ENCODE assay signal across 8 cellular contexts in genomic region chr2:96207778-96208143, GRCh38. TPM values are rescaled to one million over a fixed set of nuclear protein-coding genes. Genes with fewer than 3 reads are reported as not detected.
A peak's percentile ranks its signal among the peaks of the same experiment; 100 is the strongest.
DNase-seq lines count a peak whose midpoint lies in the region; ATAC-seq and TF ChIP-seq lines count a peak whose summit lies in the region.

No MANE protein-coding gene starts in this region.

- H3K27ac ChIP-seq in OCI-LY1 (ENCODE audit: low read depth, low read length, poor library complexity, severe bottlenecking) = peak overlapping the region; percentile 65
- H3K27ac ChIP-seq in endodermal cell (ENCODE audit: low read depth, low read length) = peak overlapping the region; percentile 90
- peak overlapping the region; percentile 81 for H3K27ac ChIP-seq in osteoblast (ENCODE audit: low read depth, low read length)

- peaks cover 58% of the 10 kb centered on the region for H3K4me1 Mint-ChIP-seq in activated T-cell treated with anti-CD3 and anti-CD28 coated beads, Interleukin-2, amount 50 U/mL, for 24 hours (ENCODE audit: low read depth)
- peaks cover 58% of the 10 kb centered on the region for H3K4me1 Mint-ChIP-seq in endodermal cell

- H3K27me3 Mint-ChIP-seq in activated T-cell treated with anti-CD3 and anti-CD28 coated beads, Interleukin-2, amount 50 U/mL, for 24 hours = no peaks in the 10 kb centered on the region
- H3K27me3 Mint-ChIP-seq in endodermal cell (ENCODE audit: insufficient read depth) = no peaks in the 10 kb centered on the region

- H4K20me1 ChIP-seq in OCI-LY1 (ENCODE audit: insufficient read depth, low read length) (0 out of 2 replicates have a peak, but pooled peaks cover 4% of the 10 kb centered on the region), osteoblast (ENCODE audit: insufficient read depth, low read length) (peaks cover 28% of the 10 kb centered on the region)

- H3K9ac ChIP-seq in OCI-LY1 (ENCODE audit: low read length) (peak overlapping the region; percentile 75), endodermal cell (ENCODE audit: extremely low read depth, low read length, poor library complexity, severe bottlenecking) (peak overlapping the region; percentile 81)

- H3K36me3 Mint-ChIP-seq in activated T-cell treated with anti-CD3 and anti-CD28 coated beads, Interleukin-2, amount 50 U/mL, for 24 hours (ENCODE audit: low read depth) = peaks cover 64% of the 10 kb centered on the region
- H3K36me3 Mint-ChIP-seq in endodermal cell (ENCODE audit: low read depth) = peaks cover 14% of the 10 kb centered on the region

- no peak for ATAC-seq in HG03097 (IDR thresholded peaks at IDR 0.05; ENCODE audit: low FRiP score, unreplicated experiment)

- no peaks in the 10 kb centered on the region for H3K9me3 ChIP-seq in OCI-LY1 (ENCODE audit: low read length)
- no peaks in the 10 kb centered on the region for H3K9me3 ChIP-seq in endodermal cell (ENCODE audit: control insufficient read depth, low read length)
- H3K9me3 ChIP-seq in osteoblast (ENCODE audit: low read depth, low read length) = no peaks in the 10 kb centered on the region

- peak overlapping the region; percentile 95 for H3K4me2 ChIP-seq in OCI-LY1 (ENCODE audit: low read length)
- peak overlapping the region; percentile 96 for H3K4me2 ChIP-seq in osteoblast (ENCODE audit: insufficient read depth, low read length)

- H3K27me3 ChIP-seq in OCI-LY1 (ENCODE audit: insufficient read depth, low read length) (no peaks in the 10 kb centered on the region), endodermal cell (ENCODE audit: control insufficient read depth, insufficient read depth, low read length, poor library complexity, severe bottlenecking) (no peaks in the 10 kb centered on the region), osteoblast (ENCODE audit: insufficient read depth, low read length) (no peaks in the 10 kb centered on the region)

- WGBS in endodermal cell (ENCODE audit: insufficient coverage in 1 of 2, insufficient read length in 1 of 2), 2 experiments = 0% methylated on average over 2 to 12 of the region's 12 CpGs

- peaks cover 38% of the 10 kb centered on the region for H3K36me3 ChIP-seq in OCI-LY1 (ENCODE audit: insufficient read depth, low read length)
- H3K36me3 ChIP-seq in endodermal cell (ENCODE audit: control insufficient read depth, insufficient read depth, low read length) = peaks cover 5% of the 10 kb centered on the region
- H3K36me3 ChIP-seq in osteoblast (ENCODE audit: insufficient read depth, low read length) = no peaks in the 10 kb centered on the region

- H3K4me3 Mint-ChIP-seq in activated T-cell treated with anti-CD3 and anti-CD28 coated beads, Interleukin-2, amount 50 U/mL, for 24 hours = peak overlapping the region; percentile 91
- peak overlapping the region; percentile 89 for H3K4me3 Mint-ChIP-seq in endodermal cell

- H2AFZ ChIP-seq in OCI-LY1 (ENCODE audit: low read length) (no peak overlapping the region), osteoblast (ENCODE audit: low read length) (peak overlapping the region; percentile 17)

- no peaks in the 10 kb centered on the region for H3F3A ChIP-seq in OCI-LY1 (ENCODE audit: insufficient read depth, low read length)

- H3K9me3 Mint-ChIP-seq in activated T-cell treated with anti-CD3 and anti-CD28 coated beads, Interleukin-2, amount 50 U/mL, for 24 hours = no peaks in the 10 kb centered on the region
- H3K9me3 Mint-ChIP-seq in endodermal cell = no peaks in the 10 kb centered on the region

- H3K79me2 ChIP-seq in OCI-LY1 (ENCODE audit: insufficient read depth, low read length) (peaks cover 53% of the 10 kb centered on the region), osteoblast (ENCODE audit: insufficient read depth, low read length) (peaks cover 80% of the 10 kb centered on the region)

- peaks cover 83% of the 10 kb centered on the region for H3K4me1 ChIP-seq in OCI-LY1 (ENCODE audit: insufficient read depth, low read length, severe bottlenecking)
- peaks cover 2% of the 10 kb centered on the region for H3K4me1 ChIP-seq in endodermal cell (ENCODE audit: control insufficient read depth, insufficient read depth, low read length)
- H3K4me1 ChIP-seq in osteoblast (ENCODE audit: insufficient read depth, low read length) = peaks cover 46% of the 10 kb centered on the region

- peak overlapping the region; percentile 91 for H3K27ac Mint-ChIP-seq in activated T-cell treated with anti-CD3 and anti-CD28 coated beads, Interleukin-2, amount 50 U/mL, for 24 hours
- H3K27ac Mint-ChIP-seq in endodermal cell = peak overlapping the region; percentile 91

- no peak for DNase-seq in activated T-cell treated with anti-CD3 and anti-CD28 coated beads, Interleukin-2, amount 50 U/mL, for 24 hours
- DNase-seq in activated T-cell treated with anti-CD3 and anti-CD28 coated beads, Interleukin-2, amount 50 U/mL, for 1 hour = no peak
- DNase-seq in endodermal cell (no peak), osteoblast (ENCODE audit: insufficient read length, low spot score, missing footprints) (no peak), putamen (ENCODE audit: low spot score) (no peak), NCI-H226 (no peak)

- peak overlapping the region; percentile 96 for H3K4me3 ChIP-seq in OCI-LY1 (ENCODE audit: low read depth, low read length, poor library complexity, severe bottlenecking)
- peak overlapping the region; percentile 98 for H3K4me3 ChIP-seq in endodermal cell (ENCODE audit: low read length)
- H3K4me3 ChIP-seq in osteoblast (ENCODE audit: insufficient read depth, low read length) = peak overlapping the region; percentile 95

- H3K9me2 ChIP-seq in OCI-LY1 (ENCODE audit: low read depth, low read length) = no peaks in the 10 kb centered on the region

- TF ChIP-seq CTCF in OCI-LY1 (IDR thresholded peaks at IDR 0.05; ENCODE audit: low read length) = no peak
- no peak for TF ChIP-seq CTCF in endodermal cell (conservative IDR thresholded peaks at IDR 0.05)
- no peak for TF ChIP-seq CTCF in osteoblast (IDR thresholded peaks at IDR 0.05; ENCODE audit: extremely low read depth, low read depth, low read length)

RNA-seq across cellular contexts. Expression of gene STARD7, which starts 0.9 kb away (rescaled TPM):
- total RNA-seq in endodermal cell (100 to 1,000 TPM; 145 to 159 TPM), osteoblast (139 and 163 TPM in 2 replicates)
- 103 TPM for polyA plus RNA-seq in endodermal cell (2013, experiment 1 of 2)
- polyA plus RNA-seq in endodermal cell (2013, experiment 2 of 2) = 93.9 TPM

RNA-seq across cellular contexts. Expression of gene TMEM127, which starts 58.0 kb away (rescaled TPM):
- total RNA-seq in endodermal cell (10 to 100 TPM; 27.0 to 28.3 TPM), osteoblast (55.0 and 56.0 TPM in 2 replicates)
- 20.1 TPM for polyA plus RNA-seq in endodermal cell (2013, experiment 1 of 2)
- polyA plus RNA-seq in endodermal cell (2013, experiment 2 of 2) = 18.2 TPM

RNA-seq across cellular contexts. Expression of gene CIAO1, which starts 58.3 kb away (rescaled TPM):
- total RNA-seq in endodermal cell = 10 to 100 TPM; 65.4 to 66.2 TPM
- 71.4 TPM for polyA plus RNA-seq in endodermal cell (2013, experiment 1 of 2)
- 58.3 TPM for polyA plus RNA-seq in endodermal cell (2013, experiment 2 of 2)
- 111 and 126 TPM in 2 replicates for total RNA-seq in osteoblast
